Comparison of ENCODE assay signal across 22 cellular contexts in the genomic region with DNA sequence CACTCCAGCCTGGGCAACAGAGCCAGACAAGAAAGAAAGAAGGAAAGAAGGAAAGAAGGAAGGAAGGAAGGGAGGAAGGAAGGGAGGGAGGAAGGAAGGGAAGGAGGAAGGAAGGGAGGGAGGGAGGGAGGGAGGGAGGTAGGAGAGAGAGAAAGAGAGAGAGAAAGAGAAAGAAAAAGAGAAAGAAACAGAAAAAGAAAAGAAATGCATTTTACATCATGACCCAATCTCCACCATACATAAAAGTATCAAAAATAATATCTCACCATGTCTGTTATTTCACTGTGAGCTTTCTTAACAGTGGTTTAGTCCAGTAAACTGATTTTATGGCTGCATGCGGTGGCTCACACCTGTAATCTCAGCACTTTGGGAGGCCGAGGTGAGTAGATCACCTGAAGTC.
DNase-seq lines count a peak whose midpoint lies in the region; ATAC-seq and TF ChIP-seq lines count a peak whose summit lies in the region.
"Had no signal": no experiment of that assay in that cellular context is flagged by ENCODE, and none has a peak within 500 bp of the region (broad histone marks: within the 10 kb centered on the region; RNA-seq: fewer than 3 reads in every experiment).

No MANE protein-coding gene starts in this region.

- peaks cover 4 to 6% of the 10 kb centered on the region in 2 donors for H3K36me3 Mint-ChIP-seq in activated T-cell treated with anti-CD3 and anti-CD28 coated beads, Interleukin-2, amount 50 U/mL, for 72 hours (ENCODE audit: insufficient read depth in 2 of 2)
- peaks cover 19% of the 10 kb centered on the region for H3K36me3 Mint-ChIP-seq in activated T-cell treated with anti-CD3 and anti-CD28 coated beads, Interleukin-2, amount 50 U/mL, for 4 hours (ENCODE audit: insufficient read depth)
- peaks cover 32% of the 10 kb centered on the region for H3K36me3 Mint-ChIP-seq in activated naive CD8-positive, alpha-beta T cell treated with anti-CD3 and anti-CD28 coated beads for 36 hours
- H3K36me3 Mint-ChIP-seq in natural killer cell treated with Interleukin-12 subunit alpha and Interleukin-12 subunit beta and Interleukin-15 and Interleukin-18, amount 100 ng/mL, for 72 hours: no peaks in the 10 kb centered on the region
- H3K36me3 Mint-ChIP-seq: neural progenitor cell had no signal

- peak overlapping the region; percentile 22; the same call in 1 of the 2 replicates for H3K27ac ChIP-seq in DOHH2 (ENCODE audit: low read depth, low read length)
- H3K27ac ChIP-seq: foreskin keratinocyte, neural progenitor cell, testis had no signal

- H3K4me1 ChIP-seq in DOHH2 (ENCODE audit: control insufficient read depth, low read length): peaks cover 97% of the 10 kb centered on the region

- H3K4me2 ChIP-seq in DOHH2 (ENCODE audit: low read length): no peak overlapping the region
- H3K4me2 ChIP-seq: neural progenitor cell had no signal

- H3K4me1 Mint-ChIP-seq in activated T-cell treated with anti-CD3 and anti-CD28 coated beads, Interleukin-2, amount 50 U/mL, for 72 hours (ENCODE audit: low read depth): peaks cover 91% of the 10 kb centered on the region
- peaks cover 81% of the 10 kb centered on the region for H3K4me1 Mint-ChIP-seq in activated T-cell treated with anti-CD3 and anti-CD28 coated beads, Interleukin-2, amount 50 U/mL, for 4 hours (ENCODE audit: low read depth)
- peaks cover 81% of the 10 kb centered on the region for H3K4me1 Mint-ChIP-seq in activated naive CD8-positive, alpha-beta T cell treated with anti-CD3 and anti-CD28 coated beads for 36 hours
- H3K4me1 Mint-ChIP-seq in natural killer cell treated with Interleukin-12 subunit alpha and Interleukin-12 subunit beta and Interleukin-15 and Interleukin-18, amount 100 ng/mL, for 72 hours (ENCODE audit: low read depth in 2 of 2): peaks cover 65 to 72% of the 10 kb centered on the region in 2 donors

- TF ChIP-seq CTCF in DOHH2 (IDR thresholded peaks at IDR 0.05; ENCODE audit: low read depth, low read length, poor library complexity, severe bottlenecking): no peak

- no peak for ATAC-seq in activated T-cell treated with anti-CD3 and anti-CD28 coated beads, Interleukin-2, amount 50 U/mL, for 72 hours (replicated peaks in 1 of 2)
- no peak for ATAC-seq in activated T-cell treated with anti-CD3 and anti-CD28 coated beads, Interleukin-2, amount 50 U/mL, for 4 hours
- ATAC-seq in natural killer cell treated with Interleukin-12 subunit alpha and Interleukin-12 subunit beta and Interleukin-15 and Interleukin-18, amount 100 ng/mL, for 72 hours: no peak
- no peak for ATAC-seq in GM21528 (IDR thresholded peaks at IDR 0.05; ENCODE audit: low FRiP score, unreplicated experiment)
- ATAC-seq: foreskin keratinocyte, left lobe of liver had no signal

- no peak overlapping the region for H3K4me3 ChIP-seq in DOHH2 (ENCODE audit: low read length)
- H3K4me3 ChIP-seq: HAP-1, MG63, neural progenitor cell, testis had no signal

- H3K9me2 ChIP-seq in DOHH2 (replicated peaks; ENCODE audit: control insufficient read depth, low read length): no peaks in the 10 kb centered on the region

- H3K27me3 Mint-ChIP-seq in activated T-cell treated with anti-CD3 and anti-CD28 coated beads, Interleukin-2, amount 50 U/mL, for 72 hours (ENCODE audit: low read depth): no peaks in the 10 kb centered on the region
- H3K27me3 Mint-ChIP-seq in activated T-cell treated with anti-CD3 and anti-CD28 coated beads, Interleukin-2, amount 50 U/mL, for 4 hours (ENCODE audit: low read depth): no peaks in the 10 kb centered on the region
- H3K27me3 Mint-ChIP-seq in activated naive CD8-positive, alpha-beta T cell treated with anti-CD3 and anti-CD28 coated beads for 36 hours: no peaks in the 10 kb centered on the region
- H3K27me3 Mint-ChIP-seq in natural killer cell treated with Interleukin-12 subunit alpha and Interleukin-12 subunit beta and Interleukin-15 and Interleukin-18, amount 100 ng/mL, for 72 hours: no peaks in the 10 kb centered on the region

- no peak for DNase-seq in activated T-cell treated with anti-CD3 and anti-CD28 coated beads, Interleukin-2, amount 50 U/mL, for 72 hours
- no peak for DNase-seq in activated T-cell treated with anti-CD3 and anti-CD28 coated beads, Interleukin-2, amount 50 U/mL, for 4 hours
- DNase-seq in activated naive CD8-positive, alpha-beta T cell treated with anti-CD3 and anti-CD28 coated beads for 36 hours: no peak
- no peak for DNase-seq in natural killer cell treated with Interleukin-12 subunit alpha and Interleukin-12 subunit beta and Interleukin-15 and Interleukin-18, amount 100 ng/mL, for 72 hours (ENCODE audit: low spot score)
- DNase-seq in cerebellar nuclear complex (lab: John Stamatoyannopoulos, UW) (no peak), NOMO-1 treated with DMSO at 0.1 percent for 48 hours (lab: John Stamatoyannopoulos, UW; ENCODE audit: unreplicated experiment) (no peak)
- DNase-seq: activated CD4-positive, CD25-positive, alpha-beta regulatory T cell treated with anti-CD3 and anti-CD28 coated beads, Interleukin-2, amount 50 U/mL, for 72 hours; activated CD8-positive, alpha-beta memory T cell treated with anti-CD3 and anti-CD28 coated beads, Interleukin-2, amount 50 U/mL, for 4 hours; DMS53; foreskin keratinocyte; GF-D8; MG63; NCI-H1417 treated with DMSO at 0.1 percent for 48 hours; NCI-H524; RPMI8226; testis had no signal

- H3K27me3 ChIP-seq in DOHH2 (ENCODE audit: control insufficient read depth, low read length): no peaks in the 10 kb centered on the region
- H3K27me3 ChIP-seq: foreskin keratinocyte, MG63, neural progenitor cell, testis had no signal

- peaks cover 26% of the 10 kb centered on the region for H3F3A ChIP-seq in DOHH2 (ENCODE audit: control insufficient read depth, insufficient read depth)

- H3K36me3 ChIP-seq in DOHH2 (ENCODE audit: control insufficient read depth, low read length): peaks cover 37% of the 10 kb centered on the region
- H3K36me3 ChIP-seq: HAP-1, MG63, neural progenitor cell had no signal

- no peaks in the 10 kb centered on the region for H3K9me3 Mint-ChIP-seq in activated T-cell treated with anti-CD3 and anti-CD28 coated beads, Interleukin-2, amount 50 U/mL, for 72 hours
- H3K9me3 Mint-ChIP-seq in activated T-cell treated with anti-CD3 and anti-CD28 coated beads, Interleukin-2, amount 50 U/mL, for 4 hours: no peaks in the 10 kb centered on the region
- H3K9me3 Mint-ChIP-seq in activated naive CD8-positive, alpha-beta T cell treated with anti-CD3 and anti-CD28 coated beads for 36 hours: no peaks in the 10 kb centered on the region
- no peaks in the 10 kb centered on the region for H3K9me3 Mint-ChIP-seq in natural killer cell treated with Interleukin-12 subunit alpha and Interleukin-12 subunit beta and Interleukin-15 and Interleukin-18, amount 100 ng/mL, for 72 hours
- H3K9me3 Mint-ChIP-seq: mesothelial cell of epicardium, neural progenitor cell had no signal

- no peaks in the 10 kb centered on the region for H3K9me3 ChIP-seq in DOHH2 (ENCODE audit: control insufficient read depth, insufficient read depth, low read length)
- H3K9me3 ChIP-seq: HAP-1, MG63, testis had no signal

- H3K27ac Mint-ChIP-seq in activated T-cell treated with anti-CD3 and anti-CD28 coated beads, Interleukin-2, amount 50 U/mL, for 72 hours: peak overlapping the region; percentile 51
- peak overlapping the region; percentile 66 for H3K27ac Mint-ChIP-seq in activated naive CD8-positive, alpha-beta T cell treated with anti-CD3 and anti-CD28 coated beads for 36 hours
- H3K27ac Mint-ChIP-seq in natural killer cell treated with Interleukin-12 subunit alpha and Interleukin-12 subunit beta and Interleukin-15 and Interleukin-18, amount 100 ng/mL, for 72 hours: peak overlapping the region; percentile 64 to 95
- H3K27ac Mint-ChIP-seq: mesothelial cell of epicardium, neural progenitor cell had no signal

- H3K79me2 ChIP-seq in DOHH2 (ENCODE audit: control insufficient read depth, low read length): peaks cover 89% of the 10 kb centered on the region

- H4K20me1 ChIP-seq in DOHH2 (ENCODE audit: control insufficient read depth, insufficient read depth, low read depth, low read length): no peaks in the 10 kb centered on the region

- H3K4me3 Mint-ChIP-seq in activated T-cell treated with anti-CD3 and anti-CD28 coated beads, Interleukin-2, amount 50 U/mL, for 72 hours: no peak overlapping the region
- H3K4me3 Mint-ChIP-seq in activated T-cell treated with anti-CD3 and anti-CD28 coated beads, Interleukin-2, amount 50 U/mL, for 4 hours: no peak overlapping the region
- no peak overlapping the region for H3K4me3 Mint-ChIP-seq in activated naive CD8-positive, alpha-beta T cell treated with anti-CD3 and anti-CD28 coated beads for 36 hours
- no peak overlapping the region for H3K4me3 Mint-ChIP-seq in natural killer cell treated with Interleukin-12 subunit alpha and Interleukin-12 subunit beta and Interleukin-15 and Interleukin-18, amount 100 ng/mL, for 72 hours
- H3K4me3 Mint-ChIP-seq: mesothelial cell of epicardium, neural progenitor cell had no signal
